ENCODE assay signal across 14 cellular contexts in genomic region chr22:24583972-24584790, GRCh38. TPM values are rescaled to one million over a fixed set of nuclear protein-coding genes. Genes with fewer than 3 reads are reported as not detected.
DNase-seq lines count a peak whose midpoint lies in the region; ATAC-seq and TF ChIP-seq lines count a peak whose summit lies in the region.
"Had no signal": no experiment of that assay in that cellular context is flagged by ENCODE, and none has a peak within 500 bp of the region (broad histone marks: within the 10 kb centered on the region; RNA-seq: fewer than 3 reads in every experiment).

No MANE protein-coding gene starts in this region.

- TF ChIP-seq POLR2A in prostate gland (IDR thresholded peaks at IDR 0.05): no peak

- no peaks in the 10 kb centered on the region for H3K27me3 ChIP-seq in adipocyte (replicated peaks; ENCODE audit: control insufficient read depth, insufficient read depth, low read length)
- no peaks in the 10 kb centered on the region for H3K27me3 ChIP-seq in prostate gland (replicated peaks; ENCODE audit: insufficient read depth)

- intact Hi-C loops in left ventricle myocardium superior (cut with micrococcal nuclease): no loop called here
- intact Hi-C loops in prostate gland (cut with DNase I): no loop called here

- peak overlapping the region; percentile 16 for H3K9ac ChIP-seq in adipocyte (ENCODE audit: low read length)

- DNase-seq in adipocyte (ENCODE audit: low read depth) (no peak), left ventricle myocardium superior (no peak), prostate gland (ENCODE audit: low spot score) (no peak), NCI-H1105 (lab: John Stamatoyannopoulos, UW) (no peak), SIG-M5 (lab: John Stamatoyannopoulos, UW) (no peak)
- DNase-seq in activated effector memory CD4-positive, alpha-beta T cell treated with anti-CD3 and anti-CD28 coated beads, Interleukin-2, amount 50 U/mL, for 16 hours: no peak
- DNase-seq: activated T-cell treated with anti-CD3 and anti-CD28 coated beads, Interleukin-2, amount 50 U/mL, for 4 hours; AML-193; HFFc6; naive B cell; NCI-H1694 treated with DMSO at 0.1 percent for 48 hours had no signal

- H3K4me1 ChIP-seq in adipocyte (ENCODE audit: control insufficient read depth, insufficient read depth, low read length) (peaks cover 28% of the 10 kb centered on the region), prostate gland (replicated peaks) (peaks cover 34% of the 10 kb centered on the region)

- 34% methylated on average over 5 of the region's 7 CpGs for WGBS in prostate gland

- peak; percentile 40 for ATAC-seq in left ventricle myocardium superior
- ATAC-seq in GM18502 (IDR thresholded peaks at IDR 0.05; ENCODE audit: poor library complexity, unreplicated experiment): no peak

- H3K9me3 ChIP-seq in adipocyte (ENCODE audit: control insufficient read depth, low read length): no peaks in the 10 kb centered on the region
- no peaks in the 10 kb centered on the region for H3K9me3 ChIP-seq in prostate gland

- H3K36me3 ChIP-seq in adipocyte (ENCODE audit: control insufficient read depth, insufficient read depth, low read length, severe bottlenecking) (peaks cover 14% of the 10 kb centered on the region), prostate gland (no peaks in the 10 kb centered on the region)

- H3K27ac ChIP-seq in C4-2B (peak overlapping the region; percentile 36), prostate gland (peak overlapping the region; percentile 49 to 75)
- H3K27ac ChIP-seq: epithelial cell of prostate had no signal

- H3K4me3 ChIP-seq in adipocyte (ENCODE audit: low read length): peak overlapping the region; percentile 31
- H3K4me3 ChIP-seq in prostate gland: peak overlapping the region in 1 of 2 donors; percentile 8

- no peak for TF ChIP-seq CTCF in C4-2B (conservative IDR thresholded peaks at IDR 0.05)
- no peak for TF ChIP-seq CTCF in prostate gland (IDR thresholded peaks at IDR 0.05)

RNA-seq across cellular contexts. Expression of gene LRRC75B, which starts 8.7 kb away (rescaled TPM):
- total RNA-seq in left ventricle myocardium superior: 6.9 TPM
- 100 to 1,000 TPM in 1 of 2 donors, 10 to 100 TPM in 1; 57.0 to 161 TPM for total RNA-seq in prostate gland

RNA-seq across cellular contexts. Expression of gene GGT1, which starts 18.8 kb away (rescaled TPM):
- total RNA-seq in left ventricle myocardium superior (1.2 TPM), prostate gland (100 to 1,000 TPM in 1 of 2 donors, 10 to 100 TPM in 1; 64.6 to 114 TPM)

RNA-seq across cellular contexts. Expression of gene SNRPD3, which starts 28.4 kb away (rescaled TPM):
- total RNA-seq in left ventricle myocardium superior (73.7 TPM), prostate gland (100 to 1,000 TPM; 152 to 169 TPM)

RNA-seq across cellular contexts. Expression of gene GUCD1, which starts 29.2 kb away (rescaled TPM):
- total RNA-seq in left ventricle myocardium superior: 275 TPM
- total RNA-seq in prostate gland: 100 to 1,000 TPM; 143 to 147 TPM

Comparison
In these comparisons a context has a peak if more than half of its experiments do, and no peak if none do; other contexts are left out.
1. RNA of gene GGT1, which starts 18.8 kb away (total RNA-seq): 64.6 to 114 TPM in prostate gland; 1.2 TPM in left ventricle myocardium superior (single experiment); every median in the first group is over 10 times any median in the second.